Comparison of ENCODE assay signal across 10 cellular contexts in genomic region chr21:44301961-44302406, GRCh38. TPM values are rescaled to one million over a fixed set of nuclear protein-coding genes. Genes with fewer than 3 reads are reported as not detected.
A peak's percentile ranks its signal among the peaks of the same experiment; 100 is the strongest.
DNase-seq lines count a peak whose midpoint lies in the region; TF ChIP-seq lines count a peak whose summit lies in the region.
"Had no signal": no experiment of that assay in that cellular context is flagged by ENCODE, and none has a peak within 500 bp of the region (broad histone marks: within the 10 kb centered on the region; RNA-seq: fewer than 3 reads in every experiment).

No MANE protein-coding gene starts in this region.

- H3K4me1 ChIP-seq in Loucy (ENCODE audit: insufficient read depth, low read length, poor library complexity, severe bottlenecking) (peaks cover 48% of the 10 kb centered on the region), mammary epithelial cell (ENCODE audit: insufficient read depth, low read length) (peaks cover 23% of the 10 kb centered on the region)

- peak overlapping the region; percentile 94 for H3K4me2 ChIP-seq in Loucy (ENCODE audit: low read depth, low read length, poor library complexity, severe bottlenecking)
- peak overlapping the region; percentile 90 for H3K4me2 ChIP-seq in mammary epithelial cell (ENCODE audit: insufficient read depth, low read depth, low read length)

- peaks cover 47% of the 10 kb centered on the region for H4K20me1 ChIP-seq in Loucy (ENCODE audit: insufficient read depth, low read length, poor library complexity, severe bottlenecking)
- no peaks in the 10 kb centered on the region for H4K20me1 ChIP-seq in mammary epithelial cell (ENCODE audit: insufficient read depth, low read length)

- H3K79me2 ChIP-seq in Loucy (ENCODE audit: insufficient read depth, low read length): peaks cover 66% of the 10 kb centered on the region
- H3K79me2 ChIP-seq in mammary epithelial cell (ENCODE audit: insufficient read depth, low read length): peaks cover 67% of the 10 kb centered on the region

- H3K9me2 ChIP-seq in Loucy (replicated peaks; ENCODE audit: low read depth, low read length): no peaks in the 10 kb centered on the region

- dilution Hi-C loops in mammary epithelial cell (cut with HindIII; ENCODE audit: low sequenced_read_pairs): no loop called here

- H3F3A ChIP-seq in Loucy (ENCODE audit: low read depth): no peaks in the 10 kb centered on the region

- DNase-seq in DMS53 (lab: John Stamatoyannopoulos, UW): peak; percentile 37
- no peak for DNase-seq in DMS53 treated with DMSO at 0.1 percent for 48 hours (lab: John Stamatoyannopoulos, UW; ENCODE audit: unreplicated experiment)
- DNase-seq in mammary epithelial cell: no peak
- DNase-seq in osteocyte (ENCODE audit: extremely low spot score, unreplicated experiment): no peak
- no peak for DNase-seq in HPDE6-E6E7 (ENCODE audit: extremely low spot score)
- no peak for DNase-seq in epidermal melanocyte (ENCODE audit: insufficient read length, low spot score)
- no peak for DNase-seq in H4 (ENCODE audit: low spot score)

- H3K4me1 Mint-ChIP-seq in osteocyte (ENCODE audit: unreplicated experiment): peaks cover 41% of the 10 kb centered on the region

- no peak; the same call in 1 of the 2 replicates for TF ChIP-seq CTCF in Loucy (conservative IDR thresholded peaks at IDR 0.05; ENCODE audit: low read length)
- no peak for TF ChIP-seq CTCF in mammary epithelial cell (conservative IDR thresholded peaks at IDR 0.05 in 1 of 2, IDR thresholded peaks at IDR 0.05 in 1 of 2; ENCODE audit: extremely low read depth in 1 of 2, insufficient read depth in 1 of 2, low read depth in 1 of 2, low read length in 2 of 2)
- TF ChIP-seq CTCF in osteocyte (IDR thresholded peaks at IDR 0.05): no peak

- H2AFZ ChIP-seq in Loucy (ENCODE audit: low read length) (no peak overlapping the region), mammary epithelial cell (ENCODE audit: low read depth, low read length) (no peak overlapping the region)

- no peak overlapping the region for H3K27ac Mint-ChIP-seq in osteocyte (ENCODE audit: unreplicated experiment)

- CTCF ChIA-PET in mammary epithelial cell (lab: Charles Lee; ENCODE audit: low non-redundant PET): no interaction called here

- peaks cover 3% of the 10 kb centered on the region for H3K36me3 Mint-ChIP-seq in osteocyte (ENCODE audit: unreplicated experiment)

- BruUV-seq in mammary epithelial cell (replicated peaks; lab: Mats Ljungman, UMichigan): no TSS peak

- no peaks in the 10 kb centered on the region for H3K9me3 Mint-ChIP-seq in osteocyte (ENCODE audit: unreplicated experiment)

- no peaks in the 10 kb centered on the region for H3K27me3 Mint-ChIP-seq in osteocyte (ENCODE audit: unreplicated experiment)

- peak overlapping the region; percentile 91 for H3K4me3 ChIP-seq in Loucy (ENCODE audit: low read length, poor library complexity, severe bottlenecking)
- no peak overlapping the region for H3K4me3 ChIP-seq in mammary epithelial cell (replicated peaks in 1 of 3; ENCODE audit: insufficient read depth in 1 of 3, low read depth in 2 of 3, low read length in 3 of 3)
- H3K4me3 ChIP-seq: A549 had no signal

- H3K4me3 Mint-ChIP-seq in osteocyte (ENCODE audit: unreplicated experiment): peak overlapping the region; percentile 38

- WGBS in mammary epithelial cell (ENCODE audit: low coverage, missing lambda C conversion rate): 83% methylated on average over 5 of the region's 9 CpGs

- H3K9me3 ChIP-seq in Loucy (ENCODE audit: insufficient read depth, low read depth, low read length): no peaks in the 10 kb centered on the region
- H3K9me3 ChIP-seq in mammary epithelial cell (replicated peaks; ENCODE audit: insufficient read depth, low read length): no peaks in the 10 kb centered on the region
- H3K9me3 ChIP-seq: A549 had no signal

- in situ Hi-C loops in mammary epithelial cell (cut with MboI; ENCODE audit: low sequenced_read_pairs in 2 of 2): no loop called here

- intact Hi-C loops in mammary epithelial cell (cut with micrococcal nuclease): loop anchor here (1.0 to 5.0 kb wide), 2 partner anchors 177 to 490 kb away; no protein-coding TSS in a partner anchor

- peak overlapping the region; percentile 78 for H3K9ac ChIP-seq in Loucy (ENCODE audit: low read depth, low read length, poor library complexity, severe bottlenecking)
- no peak overlapping the region for H3K9ac ChIP-seq in mammary epithelial cell (ENCODE audit: insufficient read depth, low read length)

- no peak overlapping the region for H3K27ac ChIP-seq in mammary epithelial cell (ENCODE audit: insufficient read depth, low read depth, low read length)
- H3K27ac ChIP-seq: A549 had no signal

- H3K36me3 ChIP-seq in Loucy (ENCODE audit: insufficient read depth, low read length): no peaks in the 10 kb centered on the region; the same call in 1 of the 2 replicates
- H3K36me3 ChIP-seq in mammary epithelial cell (ENCODE audit: insufficient read depth, low read length): no peaks in the 10 kb centered on the region

- H3K27me3 ChIP-seq in Loucy (ENCODE audit: insufficient read depth, low read length, poor library complexity, severe bottlenecking): no peaks in the 10 kb centered on the region
- no peaks in the 10 kb centered on the region for H3K27me3 ChIP-seq in mammary epithelial cell (ENCODE audit: insufficient read depth, low read length)

RNA-seq across cellular contexts. Expression of gene PFKL, which starts 2.1 kb away (rescaled TPM):
- 100 to 1,000 TPM; 113 to 142 TPM for total RNA-seq in mammary epithelial cell
- polyA plus RNA-seq in mammary epithelial cell: 126 TPM
- 76.0 TPM for polyA minus RNA-seq in mammary epithelial cell
- total RNA-seq in osteocyte: 138 and 143 TPM in 2 replicates
- total RNA-seq in H4 (2014; rRNA removed; shearing (Covaris generic)): 51.0 and 77.6 TPM in 2 replicates

RNA-seq across cellular contexts. Expression of gene AIRE, which starts 16.3 kb away (rescaled TPM):
- total RNA-seq in mammary epithelial cell (not detected), osteocyte (not detected in 2 replicates)
- polyA plus RNA-seq in mammary epithelial cell: not detected
- polyA minus RNA-seq in mammary epithelial cell: not detected
- not detected in 2 replicates for total RNA-seq in H4 (2014; rRNA removed; shearing (Covaris generic))
- polyA plus RNA-seq: A549 had no signal

RNA-seq across cellular contexts. Expression of gene CFAP410, which starts 37.2 kb away (rescaled TPM):
- total RNA-seq in mammary epithelial cell (1 to 10 TPM; 8.3 to 9.6 TPM), osteocyte (23.0 and 23.4 TPM in 2 replicates)
- 3.4 TPM for polyA plus RNA-seq in mammary epithelial cell
- polyA minus RNA-seq in mammary epithelial cell: not detected
- 12.6 and 14.7 TPM in 2 replicates for total RNA-seq in H4 (2014; rRNA removed; shearing (Covaris generic))

RNA-seq across cellular contexts. Expression of gene DNMT3L, which starts 40.3 kb away (rescaled TPM):
- total RNA-seq in mammary epithelial cell: not detected
- not detected for polyA plus RNA-seq in mammary epithelial cell
- not detected for polyA minus RNA-seq in mammary epithelial cell
- not detected in 2 replicates for total RNA-seq in osteocyte
- not detected in 2 replicates for total RNA-seq in H4 (2014; rRNA removed; shearing (Covaris generic))
- total RNA-seq: lower leg skin had no signal
- polyA plus RNA-seq: A549 had no signal

RNA-seq across cellular contexts. Expression of gene TRPM2, which starts 51.4 kb away (rescaled TPM):
- total RNA-seq in mammary epithelial cell (10 to 100 TPM in 1 of 2 donors, 1 to 10 TPM in 1; 6.2 to 14.6 TPM), osteocyte (not detected in 2 replicates)
- 16.6 TPM for polyA plus RNA-seq in mammary epithelial cell
- 19.7 TPM for polyA minus RNA-seq in mammary epithelial cell
- total RNA-seq in H4 (2014; rRNA removed; shearing (Covaris generic)): 0.76 and 0.89 TPM in 2 replicates
